Comparison of ENCODE assay signal across 8 cellular contexts in genomic region chr3:38004415-38005075, GRCh38. TPM values are rescaled to one million over a fixed set of nuclear protein-coding genes. Genes with fewer than 3 reads are reported as not detected.
A peak's percentile ranks its signal among the peaks of the same experiment; 100 is the strongest.
DNase-seq lines count a peak whose midpoint lies in the region; ATAC-seq, FAIRE-seq and TF ChIP-seq lines count a peak whose summit lies in the region.

No MANE protein-coding gene starts in this region.

- no peaks in the 10 kb centered on the region for H3K27me3 ChIP-seq in BE2C
- H3K27me3 ChIP-seq in mammary epithelial cell (ENCODE audit: insufficient read depth, low read length): no peaks in the 10 kb centered on the region
- no peaks in the 10 kb centered on the region for H3K27me3 ChIP-seq in keratinocyte (ENCODE audit: control insufficient read depth, extremely low read depth, insufficient read depth, low read length)

- no peak overlapping the region for H3K27ac Mint-ChIP-seq in T-helper 2 cell treated with Interferon-gamma antibody and Interleukin-4, amounts not matched to agents 5 μg/mL and 100 μg/mL, for 36 hours

- H4K20me1 ChIP-seq in mammary epithelial cell (ENCODE audit: insufficient read depth, low read length) (no peaks in the 10 kb centered on the region), keratinocyte (ENCODE audit: control insufficient read depth, extremely low read depth, insufficient read depth, low read length) (no peaks in the 10 kb centered on the region)

- DNase-seq in BE2C (peak; percentile 64), LNCaP clone FGC (ENCODE audit: low read depth) (no peak), mammary epithelial cell (peak; percentile 70), keratinocyte (ENCODE audit: low read depth, low spot score) (no peak)
- DNase-seq in T-helper 2 cell treated with Interferon-gamma antibody and Interleukin-4, amounts not matched to agents 5 μg/mL and 100 μg/mL, for 36 hours (ENCODE audit: low spot score): peak; percentile 29
- peak; percentile 49 for DNase-seq in stimulated activated CD4-positive, alpha-beta T cell treated with anti-CD3 and anti-CD28 coated beads, Interleukin-12 subunit alpha, Interleukin-12 subunit beta, amount 100 ng/mL, for 4 hours

- H3K4me2 ChIP-seq in mammary epithelial cell (ENCODE audit: insufficient read depth, low read depth, low read length) (peak overlapping the region; percentile 3), keratinocyte (ENCODE audit: control insufficient read depth, extremely low read depth, insufficient read depth, low read depth, low read length) (no peak overlapping the region)

- H3K9ac ChIP-seq in mammary epithelial cell (ENCODE audit: insufficient read depth, low read length) (no peak overlapping the region), keratinocyte (ENCODE audit: control insufficient read depth, extremely low read depth, insufficient read depth, low read length) (no peak overlapping the region)

- H3K4me1 Mint-ChIP-seq in T-helper 2 cell treated with Interferon-gamma antibody and Interleukin-4, amounts not matched to agents 5 μg/mL and 100 μg/mL, for 36 hours (ENCODE audit: low read depth): peaks cover 8% of the 10 kb centered on the region

- WGBS in mammary epithelial cell (ENCODE audit: low coverage, missing lambda C conversion rate): 28% methylated on average over 11 of the region's 14 CpGs

- H3K4me1 ChIP-seq in BE2C (no peaks in the 10 kb centered on the region), mammary epithelial cell (ENCODE audit: insufficient read depth, low read length) (peaks cover 25% of the 10 kb centered on the region), keratinocyte (ENCODE audit: control insufficient read depth, extremely low read depth, insufficient read depth, low read length) (peaks cover 8% of the 10 kb centered on the region)

- no peak overlapping the region for H3K27ac ChIP-seq in mammary epithelial cell (ENCODE audit: insufficient read depth, low read depth, low read length)
- no peak overlapping the region for H3K27ac ChIP-seq in keratinocyte (ENCODE audit: control insufficient read depth, insufficient read depth, low read length)

- H3K4me3 ChIP-seq in BE2C (ENCODE audit: low read depth, low read length) (no peak overlapping the region), LNCaP clone FGC (ENCODE audit: low read depth, low read length) (no peak overlapping the region), mammary epithelial cell (replicated peaks in 1 of 3; ENCODE audit: insufficient read depth in 1 of 3, low read depth in 2 of 3, low read length in 3 of 3) (no peak overlapping the region), keratinocyte (ENCODE audit: control insufficient read depth in 2 of 3, extremely low read depth in 1 of 3, insufficient read depth in 2 of 3, low read depth in 1 of 3, low read length in 3 of 3) (no peak overlapping the region)

- dilution Hi-C loops in mammary epithelial cell (cut with HindIII; ENCODE audit: low sequenced_read_pairs): loop anchor here (5.0 kb wide), 1 partner anchor 42 kb away; no protein-coding TSS in a partner anchor
- dilution Hi-C loops in keratinocyte (cut with MboI; ENCODE audit: extremely low pct_ligation_motif_present, low sequenced_read_pairs): no loop called here

- no peaks in the 10 kb centered on the region for H3K9me3 ChIP-seq in BE2C
- no peaks in the 10 kb centered on the region for H3K9me3 ChIP-seq in mammary epithelial cell (replicated peaks; ENCODE audit: insufficient read depth, low read length)
- no peaks in the 10 kb centered on the region for H3K9me3 ChIP-seq in keratinocyte (ENCODE audit: control insufficient read depth, low read depth, low read length)

- FAIRE-seq in keratinocyte (lab: Jason Lieb, UNC): peak; percentile 89

- H3K36me3 ChIP-seq in BE2C (no peaks in the 10 kb centered on the region), mammary epithelial cell (ENCODE audit: insufficient read depth, low read length) (peaks cover 4% of the 10 kb centered on the region), keratinocyte (ENCODE audit: control insufficient read depth in 2 of 2, extremely low read depth in 1 of 2, insufficient read depth in 2 of 2, low read length in 2 of 2) (peaks cover 2 to 18% of the 10 kb centered on the region in 2 experiments)

- no peak overlapping the region for H2AFZ ChIP-seq in mammary epithelial cell (ENCODE audit: low read depth, low read length)
- H2AFZ ChIP-seq in keratinocyte (ENCODE audit: control insufficient read depth, low read length): no peak overlapping the region

- TF ChIP-seq CTCF in BE2C (IDR thresholded peaks at IDR 0.05; ENCODE audit: low read depth, low read length) (peak; percentile 66), LNCaP clone FGC (IDR thresholded peaks at IDR 0.05; ENCODE audit: control insufficient read depth, extremely low read depth, insufficient read depth) (peak; percentile 91), mammary epithelial cell (conservative IDR thresholded peaks at IDR 0.05 in 1 of 2, IDR thresholded peaks at IDR 0.05 in 1 of 2; ENCODE audit: extremely low read depth in 1 of 2, insufficient read depth in 1 of 2, low read depth in 1 of 2, low read length in 2 of 2) (peak; percentile 84 to 89), keratinocyte (optimal IDR thresholded peaks at IDR 0.05 in 1 of 3, IDR thresholded peaks at IDR 0.05 in 1 of 3, conservative IDR thresholded peaks at IDR 0.05 in 1 of 3; ENCODE audit: extremely low read depth in 1 of 3, insufficient read depth in 2 of 3, low read length in 3 of 3) (peak in 2 of 3 experiments; percentile 79 to 90)

- H3K27me3 Mint-ChIP-seq in T-helper 2 cell treated with Interferon-gamma antibody and Interleukin-4, amounts not matched to agents 5 μg/mL and 100 μg/mL, for 36 hours (ENCODE audit: low read depth): no peaks in the 10 kb centered on the region

- in situ Hi-C loops in mammary epithelial cell (cut with MboI; ENCODE audit: low sequenced_read_pairs in 2 of 2): no loop called here

- no peaks in the 10 kb centered on the region for H3K9me1 ChIP-seq in keratinocyte (ENCODE audit: control insufficient read depth, extremely low read depth, insufficient read depth, low read length)

- peaks cover 29% of the 10 kb centered on the region for H3K36me3 Mint-ChIP-seq in T-helper 2 cell treated with Interferon-gamma antibody and Interleukin-4, amounts not matched to agents 5 μg/mL and 100 μg/mL, for 36 hours (ENCODE audit: low read depth)

- intact Hi-C loops in mammary epithelial cell (cut with micrococcal nuclease): loop anchor here (1.0 to 5.0 kb wide), 3 partner anchors 113 to 473 kb away; no protein-coding TSS in a partner anchor

- peak; percentile 54 for ATAC-seq in GM18873 (IDR thresholded peaks at IDR 0.05; ENCODE audit: low FRiP score, unreplicated experiment)
- ATAC-seq in HG02642 (IDR thresholded peaks at IDR 0.05; ENCODE audit: poor library complexity, unreplicated experiment): no peak

- CTCF ChIA-PET in mammary epithelial cell (lab: Charles Lee; ENCODE audit: low non-redundant PET): interaction anchor here (0.6 to 0.7 kb wide), 2 partner anchors 30 to 59 kb away, joined by 3 to 5 read pairs; no protein-coding TSS in a partner anchor

- H3K4me3 Mint-ChIP-seq in T-helper 2 cell treated with Interferon-gamma antibody and Interleukin-4, amounts not matched to agents 5 μg/mL and 100 μg/mL, for 36 hours: no peak overlapping the region

- BruUV-seq in mammary epithelial cell (replicated peaks; lab: Mats Ljungman, UMichigan): no TSS peak

- no peaks in the 10 kb centered on the region for H3K9me3 Mint-ChIP-seq in T-helper 2 cell treated with Interferon-gamma antibody and Interleukin-4, amounts not matched to agents 5 μg/mL and 100 μg/mL, for 36 hours

- H3K79me2 ChIP-seq in mammary epithelial cell (ENCODE audit: insufficient read depth, low read length): no peaks in the 10 kb centered on the region
- H3K79me2 ChIP-seq in keratinocyte (ENCODE audit: control insufficient read depth, insufficient read depth, low read length): no peaks in the 10 kb centered on the region

RNA-seq across cellular contexts. Expression of gene VILL, which starts 14.0 kb away (rescaled TPM):
- 12.7 TPM for polyA plus RNA-seq in BE2C (2012; ENCODE audit: insufficient read depth, insufficient read length, low read depth)
- 1 to 10 TPM; 1.8 to 3.0 TPM for total RNA-seq in mammary epithelial cell
- 1.8 TPM for polyA plus RNA-seq in mammary epithelial cell
- polyA minus RNA-seq in mammary epithelial cell: 1.1 TPM
- 2.1 to 2.8 TPM (median 2.1 TPM) in 3 replicates for polyA plus RNA-seq in keratinocyte
- 1.9 TPM for polyA plus RNA-seq in keratinocyte (2011; ENCODE audit: low read depth)
- 0.96 and 1.7 TPM in 2 replicates for polyA plus RNA-seq in keratinocyte (2011; cell fraction: cytosol; rRNA removed)
- 5.8 and 6.8 TPM in 2 replicates for polyA plus RNA-seq in keratinocyte (2011; cell fraction: nucleus; rRNA removed)
- polyA plus RNA-seq in keratinocyte (2012; ENCODE audit: low replicate concordance): 1.8 and 2.2 TPM in 2 replicates
- polyA minus RNA-seq in keratinocyte: 1.9 to 4.3 TPM (median 2.2 TPM) in 3 replicates
- 2.3 TPM for polyA minus RNA-seq in keratinocyte (2011; cell fraction: cytosol; rRNA and poly(A)+ RNA removed)
- polyA minus RNA-seq in keratinocyte (2011; cell fraction: nucleus; rRNA and poly(A)+ RNA removed): 4.1 TPM in 2 replicates

RNA-seq across cellular contexts. Expression of gene PLCD1, which starts 24.9 kb away (rescaled TPM):
- polyA plus RNA-seq in BE2C (2012; ENCODE audit: insufficient read depth, insufficient read length, low read depth): 0.85 TPM
- total RNA-seq in mammary epithelial cell: 10 to 100 TPM; 53.0 to 75.8 TPM
- polyA plus RNA-seq in mammary epithelial cell: 29.1 TPM
- polyA minus RNA-seq in mammary epithelial cell: 131 TPM
- 22.0 to 36.1 TPM (median 26.0 TPM) in 3 replicates for polyA plus RNA-seq in keratinocyte
- 85.5 TPM for polyA plus RNA-seq in keratinocyte (2011; ENCODE audit: low read depth)
- 26.9 and 36.7 TPM in 2 replicates for polyA plus RNA-seq in keratinocyte (2011; cell fraction: cytosol; rRNA removed)
- polyA plus RNA-seq in keratinocyte (2011; cell fraction: nucleus; rRNA removed): 62.6 and 75.1 TPM in 2 replicates
- polyA plus RNA-seq in keratinocyte (2012; ENCODE audit: low replicate concordance): 30.7 and 70.4 TPM in 2 replicates
- 36.6 to 91.1 TPM (median 43.6 TPM) in 3 replicates for polyA minus RNA-seq in keratinocyte
- polyA minus RNA-seq in keratinocyte (2011; cell fraction: cytosol; rRNA and poly(A)+ RNA removed): 42.4 TPM
- 33.6 and 34.4 TPM in 2 replicates for polyA minus RNA-seq in keratinocyte (2011; cell fraction: nucleus; rRNA and poly(A)+ RNA removed)

RNA-seq across cellular contexts. Expression of gene DLEC1, which starts 34.5 kb away (rescaled TPM):
- polyA plus RNA-seq in BE2C (2012; ENCODE audit: insufficient read depth, insufficient read length, low read depth): not detected
- total RNA-seq in mammary epithelial cell: under 1 TPM in 1 of 2 donors, not detected in 1; 0.17 TPM
- polyA plus RNA-seq in mammary epithelial cell (not detected), keratinocyte (0.01 to 0.02 TPM in 2 of 3 replicates, not detected in the other)
- polyA minus RNA-seq in mammary epithelial cell (not detected), keratinocyte (0.03 TPM in 1 of 3 replicates, not detected in the others)
- polyA plus RNA-seq in keratinocyte (2011; ENCODE audit: low read depth): not detected
- polyA plus RNA-seq in keratinocyte (2011; cell fraction: cytosol; rRNA removed): 0.01 TPM in 1 of 2 replicates, not detected in the other
- 0.08 and 0.11 TPM in 2 replicates for polyA plus RNA-seq in keratinocyte (2011; cell fraction: nucleus; rRNA removed)
- polyA plus RNA-seq in keratinocyte (2012; ENCODE audit: low replicate concordance): 0.03 and 0.16 TPM in 2 replicates
- not detected for polyA minus RNA-seq in keratinocyte (2011; cell fraction: cytosol; rRNA and poly(A)+ RNA removed)
- not detected in 2 replicates for polyA minus RNA-seq in keratinocyte (2011; cell fraction: nucleus; rRNA and poly(A)+ RNA removed)

Comparison
In these comparisons a context has a peak if more than half of its experiments do, and no peak if none do; other contexts are left out.
1. DNase-seq: peak in BE2C (single experiment), T-helper 2 cell treated with Interferon-gamma antibody and Interleukin-4, amounts not matched to agents 5 μg/mL and 100 μg/mL, for 36 hours (single experiment), mammary epithelial cell (single experiment) and stimulated activated CD4-positive, alpha-beta T cell treated with anti-CD3 and anti-CD28 coated beads, Interleukin-12 subunit alpha, Interleukin-12 subunit beta, amount 100 ng/mL, for 4 hours (single experiment); none in LNCaP clone FGC (single experiment) and keratinocyte (single experiment).
2. Peak in every context shown above with its lines, with median percentiles within 50 percentile points of each other: CTCF ChIP-seq.